Comparison of ENCODE assay signal across 2 cellular contexts in the genomic region with DNA sequence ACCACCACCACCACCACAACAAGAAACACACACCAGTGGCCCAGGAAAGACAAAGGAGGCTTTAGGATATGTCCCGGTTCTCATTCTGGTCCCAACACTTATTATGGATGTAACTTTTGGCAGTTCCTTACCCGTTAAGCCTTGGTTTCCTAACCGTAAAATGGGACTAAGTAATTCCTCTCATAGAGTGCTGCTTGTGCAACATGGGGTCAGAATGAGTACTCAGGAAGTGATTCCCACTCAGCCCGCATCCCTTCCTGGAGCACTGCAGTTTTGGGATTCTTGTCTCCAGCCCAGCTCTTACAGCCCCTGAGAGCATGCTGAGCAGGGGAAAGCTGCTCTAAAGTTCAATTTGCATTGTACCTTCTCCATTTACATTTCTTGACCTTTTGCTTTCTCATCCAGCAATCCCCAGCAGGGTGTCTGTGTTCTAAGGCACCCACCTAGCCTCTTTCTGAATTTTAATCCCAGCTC.
A peak's percentile ranks its signal among the peaks of the same experiment; 100 is the strongest.
TF ChIP-seq lines count a peak whose summit lies in the region.

No MANE protein-coding gene starts in this region.

TF ChIP-seq in GM23338, 12 proteins besides CTCF, POLR2A, EP300 and RAD21 (continued from another document):
- TF ChIP-seq, protein P1, sequence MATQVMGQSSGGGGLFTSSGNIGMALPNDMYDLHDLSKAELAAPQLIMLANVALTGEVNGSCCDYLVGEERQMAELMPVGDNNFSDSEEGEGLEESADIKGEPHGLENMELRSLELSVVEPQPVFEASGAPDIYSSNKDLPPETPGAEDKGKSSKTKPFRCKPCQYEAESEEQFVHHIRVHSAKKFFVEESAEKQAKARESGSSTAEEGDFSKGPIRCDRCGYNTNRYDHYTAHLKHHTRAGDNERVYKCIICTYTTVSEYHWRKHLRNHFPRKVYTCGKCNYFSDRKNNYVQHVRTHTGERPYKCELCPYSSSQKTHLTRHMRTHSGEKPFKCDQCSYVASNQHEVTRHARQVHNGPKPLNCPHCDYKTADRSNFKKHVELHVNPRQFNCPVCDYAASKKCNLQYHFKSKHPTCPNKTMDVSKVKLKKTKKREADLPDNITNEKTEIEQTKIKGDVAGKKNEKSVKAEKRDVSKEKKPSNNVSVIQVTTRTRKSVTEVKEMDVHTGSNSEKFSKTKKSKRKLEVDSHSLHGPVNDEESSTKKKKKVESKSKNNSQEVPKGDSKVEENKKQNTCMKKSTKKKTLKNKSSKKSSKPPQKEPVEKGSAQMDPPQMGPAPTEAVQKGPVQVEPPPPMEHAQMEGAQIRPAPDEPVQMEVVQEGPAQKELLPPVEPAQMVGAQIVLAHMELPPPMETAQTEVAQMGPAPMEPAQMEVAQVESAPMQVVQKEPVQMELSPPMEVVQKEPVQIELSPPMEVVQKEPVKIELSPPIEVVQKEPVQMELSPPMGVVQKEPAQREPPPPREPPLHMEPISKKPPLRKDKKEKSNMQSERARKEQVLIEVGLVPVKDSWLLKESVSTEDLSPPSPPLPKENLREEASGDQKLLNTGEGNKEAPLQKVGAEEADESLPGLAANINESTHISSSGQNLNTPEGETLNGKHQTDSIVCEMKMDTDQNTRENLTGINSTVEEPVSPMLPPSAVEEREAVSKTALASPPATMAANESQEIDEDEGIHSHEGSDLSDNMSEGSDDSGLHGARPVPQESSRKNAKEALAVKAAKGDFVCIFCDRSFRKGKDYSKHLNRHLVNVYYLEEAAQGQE (IDR thresholded peaks at IDR 0.05; ENCODE audit: unreplicated experiment), result no peak
- TF ChIP-seq, protein P2, sequence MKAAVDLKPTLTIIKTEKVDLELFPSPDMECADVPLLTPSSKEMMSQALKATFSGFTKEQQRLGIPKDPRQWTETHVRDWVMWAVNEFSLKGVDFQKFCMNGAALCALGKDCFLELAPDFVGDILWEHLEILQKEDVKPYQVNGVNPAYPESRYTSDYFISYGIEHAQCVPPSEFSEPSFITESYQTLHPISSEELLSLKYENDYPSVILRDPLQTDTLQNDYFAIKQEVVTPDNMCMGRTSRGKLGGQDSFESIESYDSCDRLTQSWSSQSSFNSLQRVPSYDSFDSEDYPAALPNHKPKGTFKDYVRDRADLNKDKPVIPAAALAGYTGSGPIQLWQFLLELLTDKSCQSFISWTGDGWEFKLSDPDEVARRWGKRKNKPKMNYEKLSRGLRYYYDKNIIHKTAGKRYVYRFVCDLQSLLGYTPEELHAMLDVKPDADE (IDR thresholded peaks at IDR 0.05), result peak; percentile 32; the same call in 1 of the 2 replicates
- TF ChIP-seq STAT1 (IDR thresholded peaks at IDR 0.05; ENCODE audit: unreplicated experiment) (no peak), ZNF331 (CRISPR knock-in tag; IDR thresholded peaks at IDR 0.05; ENCODE audit: low read depth) (no peak), ZNF114 (CRISPR knock-in tag; IDR thresholded peaks at IDR 0.05) (0 out of 2 replicates have a peak, but pooled peaks have one; percentile 32), NANOG (IDR thresholded peaks at IDR 0.05; ENCODE audit: borderline replicate concordance) (0 out of 2 replicates have a peak, but pooled peaks have one; percentile 36), CREB1 (CRISPR knock-in tag; IDR thresholded peaks at IDR 0.05; ENCODE audit: low read depth) (no peak)
- TF ChIP-seq, protein P3, sequence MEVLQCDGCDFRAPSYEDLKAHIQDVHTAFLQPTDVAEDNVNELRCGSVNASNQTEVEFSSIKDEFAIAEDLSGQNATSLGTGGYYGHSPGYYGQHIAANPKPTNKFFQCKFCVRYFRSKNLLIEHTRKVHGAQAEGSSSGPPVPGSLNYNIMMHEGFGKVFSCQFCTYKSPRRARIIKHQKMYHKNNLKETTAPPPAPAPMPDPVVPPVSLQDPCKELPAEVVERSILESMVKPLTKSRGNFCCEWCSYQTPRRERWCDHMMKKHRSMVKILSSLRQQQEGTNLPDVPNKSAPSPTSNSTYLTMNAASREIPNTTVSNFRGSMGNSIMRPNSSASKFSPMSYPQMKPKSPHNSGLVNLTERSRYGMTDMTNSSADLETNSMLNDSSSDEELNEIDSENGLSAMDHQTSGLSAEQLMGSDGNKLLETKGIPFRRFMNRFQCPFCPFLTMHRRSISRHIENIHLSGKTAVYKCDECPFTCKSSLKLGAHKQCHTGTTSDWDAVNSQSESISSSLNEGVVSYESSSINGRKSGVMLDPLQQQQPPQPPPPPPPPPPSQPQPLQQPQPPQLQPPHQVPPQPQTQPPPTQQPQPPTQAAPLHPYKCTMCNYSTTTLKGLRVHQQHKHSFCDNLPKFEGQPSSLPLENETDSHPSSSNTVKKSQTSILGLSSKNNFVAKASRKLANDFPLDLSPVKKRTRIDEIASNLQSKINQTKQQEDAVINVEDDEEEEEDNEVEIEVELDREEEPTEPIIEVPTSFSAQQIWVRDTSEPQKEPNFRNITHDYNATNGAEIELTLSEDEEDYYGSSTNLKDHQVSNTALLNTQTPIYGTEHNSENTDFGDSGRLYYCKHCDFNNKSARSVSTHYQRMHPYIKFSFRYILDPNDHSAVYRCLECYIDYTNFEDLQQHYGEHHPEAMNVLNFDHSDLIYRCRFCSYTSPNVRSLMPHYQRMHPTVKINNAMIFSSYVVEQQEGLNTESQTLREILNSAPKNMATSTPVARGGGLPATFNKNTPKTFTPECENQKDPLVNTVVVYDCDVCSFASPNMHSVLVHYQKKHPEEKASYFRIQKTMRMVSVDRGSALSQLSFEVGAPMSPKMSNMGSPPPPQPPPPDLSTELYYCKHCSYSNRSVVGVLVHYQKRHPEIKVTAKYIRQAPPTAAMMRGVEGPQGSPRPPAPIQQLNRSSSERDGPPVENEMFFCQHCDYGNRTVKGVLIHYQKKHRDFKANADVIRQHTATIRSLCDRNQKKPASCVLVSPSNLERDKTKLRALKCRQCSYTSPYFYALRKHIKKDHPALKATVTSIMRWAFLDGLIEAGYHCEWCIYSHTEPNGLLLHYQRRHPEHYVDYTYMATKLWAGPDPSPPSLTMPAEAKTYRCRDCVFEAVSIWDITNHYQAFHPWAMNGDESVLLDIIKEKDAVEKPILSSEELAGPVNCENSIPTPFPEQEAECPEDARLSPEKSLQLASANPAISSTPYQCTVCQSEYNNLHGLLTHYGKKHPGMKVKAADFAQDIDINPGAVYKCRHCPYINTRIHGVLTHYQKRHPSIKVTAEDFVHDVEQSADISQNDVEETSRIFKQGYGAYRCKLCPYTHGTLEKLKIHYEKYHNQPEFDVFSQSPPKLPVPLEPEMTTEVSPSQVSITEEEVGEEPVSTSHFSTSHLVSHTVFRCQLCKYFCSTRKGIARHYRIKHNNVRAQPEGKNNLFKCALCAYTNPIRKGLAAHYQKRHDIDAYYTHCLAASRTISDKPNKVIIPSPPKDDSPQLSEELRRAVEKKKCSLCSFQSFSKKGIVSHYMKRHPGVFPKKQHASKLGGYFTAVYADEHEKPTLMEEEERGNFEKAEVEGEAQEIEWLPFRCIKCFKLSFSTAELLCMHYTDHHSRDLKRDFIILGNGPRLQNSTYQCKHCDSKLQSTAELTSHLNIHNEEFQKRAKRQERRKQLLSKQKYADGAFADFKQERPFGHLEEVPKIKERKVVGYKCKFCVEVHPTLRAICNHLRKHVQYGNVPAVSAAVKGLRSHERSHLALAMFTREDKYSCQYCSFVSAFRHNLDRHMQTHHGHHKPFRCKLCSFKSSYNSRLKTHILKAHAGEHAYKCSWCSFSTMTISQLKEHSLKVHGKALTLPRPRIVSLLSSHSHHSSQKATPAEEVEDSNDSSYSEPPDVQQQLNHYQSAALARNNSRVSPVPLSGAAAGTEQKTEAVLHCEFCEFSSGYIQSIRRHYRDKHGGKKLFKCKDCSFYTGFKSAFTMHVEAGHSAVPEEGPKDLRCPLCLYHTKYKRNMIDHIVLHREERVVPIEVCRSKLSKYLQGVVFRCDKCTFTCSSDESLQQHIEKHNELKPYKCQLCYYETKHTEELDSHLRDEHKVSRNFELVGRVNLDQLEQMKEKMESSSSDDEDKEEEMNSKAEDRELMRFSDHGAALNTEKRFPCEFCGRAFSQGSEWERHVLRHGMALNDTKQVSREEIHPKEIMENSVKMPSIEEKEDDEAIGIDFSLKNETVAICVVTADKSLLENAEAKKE (CRISPR knock-in tag; IDR thresholded peaks at IDR 0.05), result peak; percentile 86

TF ChIP-seq in WTC11, 78 proteins besides CTCF, POLR2A, EP300 and RAD21 (continued from another document and continues in another):
- TF ChIP-seq ELF4 (CRISPR knock-in tag; IDR thresholded peaks at IDR 0.05; ENCODE audit: low read depth) (no peak), IRF2 (CRISPR knock-in tag; IDR thresholded peaks at IDR 0.05; ENCODE audit: borderline replicate concordance, low read depth) (no peak), TEAD1 (CRISPR knock-in tag; IDR thresholded peaks at IDR 0.05) (peak; percentile 91; the same call in 1 of the 2 replicates), TCF7 (CRISPR knock-in tag; IDR thresholded peaks at IDR 0.05; ENCODE audit: low read depth) (no peak), NFE2L1 (CRISPR knock-in tag; IDR thresholded peaks at IDR 0.05) (no peak), GRHL2 (CRISPR knock-in tag; IDR thresholded peaks at IDR 0.05; ENCODE audit: insufficient replicate concordance, severe bottlenecking) (no peak), GABPB1 (CRISPR knock-in tag; IDR thresholded peaks at IDR 0.05) (no peak), ZNF317 (CRISPR knock-in tag; IDR thresholded peaks at IDR 0.05; ENCODE audit: borderline replicate concordance, low read depth) (no peak), NR3C1 (CRISPR knock-in tag; conservative IDR thresholded peaks at IDR 0.05; ENCODE audit: low read depth) (no peak)
- TF ChIP-seq, protein P4, sequence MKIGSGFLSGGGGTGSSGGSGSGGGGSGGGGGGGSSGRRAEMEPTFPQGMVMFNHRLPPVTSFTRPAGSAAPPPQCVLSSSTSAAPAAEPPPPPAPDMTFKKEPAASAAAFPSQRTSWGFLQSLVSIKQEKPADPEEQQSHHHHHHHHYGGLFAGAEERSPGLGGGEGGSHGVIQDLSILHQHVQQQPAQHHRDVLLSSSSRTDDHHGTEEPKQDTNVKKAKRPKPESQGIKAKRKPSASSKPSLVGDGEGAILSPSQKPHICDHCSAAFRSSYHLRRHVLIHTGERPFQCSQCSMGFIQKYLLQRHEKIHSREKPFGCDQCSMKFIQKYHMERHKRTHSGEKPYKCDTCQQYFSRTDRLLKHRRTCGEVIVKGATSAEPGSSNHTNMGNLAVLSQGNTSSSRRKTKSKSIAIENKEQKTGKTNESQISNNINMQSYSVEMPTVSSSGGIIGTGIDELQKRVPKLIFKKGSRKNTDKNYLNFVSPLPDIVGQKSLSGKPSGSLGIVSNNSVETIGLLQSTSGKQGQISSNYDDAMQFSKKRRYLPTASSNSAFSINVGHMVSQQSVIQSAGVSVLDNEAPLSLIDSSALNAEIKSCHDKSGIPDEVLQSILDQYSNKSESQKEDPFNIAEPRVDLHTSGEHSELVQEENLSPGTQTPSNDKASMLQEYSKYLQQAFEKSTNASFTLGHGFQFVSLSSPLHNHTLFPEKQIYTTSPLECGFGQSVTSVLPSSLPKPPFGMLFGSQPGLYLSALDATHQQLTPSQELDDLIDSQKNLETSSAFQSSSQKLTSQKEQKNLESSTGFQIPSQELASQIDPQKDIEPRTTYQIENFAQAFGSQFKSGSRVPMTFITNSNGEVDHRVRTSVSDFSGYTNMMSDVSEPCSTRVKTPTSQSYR (CRISPR knock-in tag; IDR thresholded peaks at IDR 0.05), result no peak
- TF ChIP-seq, protein P5, sequence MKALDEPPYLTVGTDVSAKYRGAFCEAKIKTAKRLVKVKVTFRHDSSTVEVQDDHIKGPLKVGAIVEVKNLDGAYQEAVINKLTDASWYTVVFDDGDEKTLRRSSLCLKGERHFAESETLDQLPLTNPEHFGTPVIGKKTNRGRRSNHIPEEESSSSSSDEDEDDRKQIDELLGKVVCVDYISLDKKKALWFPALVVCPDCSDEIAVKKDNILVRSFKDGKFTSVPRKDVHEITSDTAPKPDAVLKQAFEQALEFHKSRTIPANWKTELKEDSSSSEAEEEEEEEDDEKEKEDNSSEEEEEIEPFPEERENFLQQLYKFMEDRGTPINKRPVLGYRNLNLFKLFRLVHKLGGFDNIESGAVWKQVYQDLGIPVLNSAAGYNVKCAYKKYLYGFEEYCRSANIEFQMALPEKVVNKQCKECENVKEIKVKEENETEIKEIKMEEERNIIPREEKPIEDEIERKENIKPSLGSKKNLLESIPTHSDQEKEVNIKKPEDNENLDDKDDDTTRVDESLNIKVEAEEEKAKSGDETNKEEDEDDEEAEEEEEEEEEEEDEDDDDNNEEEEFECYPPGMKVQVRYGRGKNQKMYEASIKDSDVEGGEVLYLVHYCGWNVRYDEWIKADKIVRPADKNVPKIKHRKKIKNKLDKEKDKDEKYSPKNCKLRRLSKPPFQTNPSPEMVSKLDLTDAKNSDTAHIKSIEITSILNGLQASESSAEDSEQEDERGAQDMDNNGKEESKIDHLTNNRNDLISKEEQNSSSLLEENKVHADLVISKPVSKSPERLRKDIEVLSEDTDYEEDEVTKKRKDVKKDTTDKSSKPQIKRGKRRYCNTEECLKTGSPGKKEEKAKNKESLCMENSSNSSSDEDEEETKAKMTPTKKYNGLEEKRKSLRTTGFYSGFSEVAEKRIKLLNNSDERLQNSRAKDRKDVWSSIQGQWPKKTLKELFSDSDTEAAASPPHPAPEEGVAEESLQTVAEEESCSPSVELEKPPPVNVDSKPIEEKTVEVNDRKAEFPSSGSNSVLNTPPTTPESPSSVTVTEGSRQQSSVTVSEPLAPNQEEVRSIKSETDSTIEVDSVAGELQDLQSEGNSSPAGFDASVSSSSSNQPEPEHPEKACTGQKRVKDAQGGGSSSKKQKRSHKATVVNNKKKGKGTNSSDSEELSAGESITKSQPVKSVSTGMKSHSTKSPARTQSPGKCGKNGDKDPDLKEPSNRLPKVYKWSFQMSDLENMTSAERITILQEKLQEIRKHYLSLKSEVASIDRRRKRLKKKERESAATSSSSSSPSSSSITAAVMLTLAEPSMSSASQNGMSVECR (CRISPR knock-in tag; IDR thresholded peaks at IDR 0.05; ENCODE audit: borderline replicate concordance), result no peak
- TF ChIP-seq, protein P6, sequence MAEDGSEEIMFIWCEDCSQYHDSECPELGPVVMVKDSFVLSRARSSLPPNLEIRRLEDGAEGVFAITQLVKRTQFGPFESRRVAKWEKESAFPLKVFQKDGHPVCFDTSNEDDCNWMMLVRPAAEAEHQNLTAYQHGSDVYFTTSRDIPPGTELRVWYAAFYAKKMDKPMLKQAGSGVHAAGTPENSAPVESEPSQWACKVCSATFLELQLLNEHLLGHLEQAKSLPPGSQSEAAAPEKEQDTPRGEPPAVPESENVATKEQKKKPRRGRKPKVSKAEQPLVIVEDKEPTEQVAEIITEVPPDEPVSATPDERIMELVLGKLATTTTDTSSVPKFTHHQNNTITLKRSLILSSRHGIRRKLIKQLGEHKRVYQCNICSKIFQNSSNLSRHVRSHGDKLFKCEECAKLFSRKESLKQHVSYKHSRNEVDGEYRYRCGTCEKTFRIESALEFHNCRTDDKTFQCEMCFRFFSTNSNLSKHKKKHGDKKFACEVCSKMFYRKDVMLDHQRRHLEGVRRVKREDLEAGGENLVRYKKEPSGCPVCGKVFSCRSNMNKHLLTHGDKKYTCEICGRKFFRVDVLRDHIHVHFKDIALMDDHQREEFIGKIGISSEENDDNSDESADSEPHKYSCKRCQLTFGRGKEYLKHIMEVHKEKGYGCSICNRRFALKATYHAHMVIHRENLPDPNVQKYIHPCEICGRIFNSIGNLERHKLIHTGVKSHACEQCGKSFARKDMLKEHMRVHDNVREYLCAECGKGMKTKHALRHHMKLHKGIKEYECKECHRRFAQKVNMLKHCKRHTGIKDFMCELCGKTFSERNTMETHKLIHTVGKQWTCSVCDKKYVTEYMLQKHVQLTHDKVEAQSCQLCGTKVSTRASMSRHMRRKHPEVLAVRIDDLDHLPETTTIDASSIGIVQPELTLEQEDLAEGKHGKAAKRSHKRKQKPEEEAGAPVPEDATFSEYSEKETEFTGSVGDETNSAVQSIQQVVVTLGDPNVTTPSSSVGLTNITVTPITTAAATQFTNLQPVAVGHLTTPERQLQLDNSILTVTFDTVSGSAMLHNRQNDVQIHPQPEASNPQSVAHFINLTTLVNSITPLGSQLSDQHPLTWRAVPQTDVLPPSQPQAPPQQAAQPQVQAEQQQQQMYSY (CRISPR knock-in tag; IDR thresholded peaks at IDR 0.05), result no peak
- TF ChIP-seq, protein P7, sequence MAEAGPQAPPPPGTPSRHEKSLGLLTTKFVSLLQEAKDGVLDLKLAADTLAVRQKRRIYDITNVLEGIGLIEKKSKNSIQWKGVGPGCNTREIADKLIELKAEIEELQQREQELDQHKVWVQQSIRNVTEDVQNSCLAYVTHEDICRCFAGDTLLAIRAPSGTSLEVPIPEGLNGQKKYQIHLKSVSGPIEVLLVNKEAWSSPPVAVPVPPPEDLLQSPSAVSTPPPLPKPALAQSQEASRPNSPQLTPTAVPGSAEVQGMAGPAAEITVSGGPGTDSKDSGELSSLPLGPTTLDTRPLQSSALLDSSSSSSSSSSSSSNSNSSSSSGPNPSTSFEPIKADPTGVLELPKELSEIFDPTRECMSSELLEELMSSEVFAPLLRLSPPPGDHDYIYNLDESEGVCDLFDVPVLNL (CRISPR knock-in tag; IDR thresholded peaks at IDR 0.05; ENCODE audit: borderline replicate concordance, low read depth), result no peak
